Comparison of ENCODE assay signal across 32 cellular contexts in the genomic region with DNA sequence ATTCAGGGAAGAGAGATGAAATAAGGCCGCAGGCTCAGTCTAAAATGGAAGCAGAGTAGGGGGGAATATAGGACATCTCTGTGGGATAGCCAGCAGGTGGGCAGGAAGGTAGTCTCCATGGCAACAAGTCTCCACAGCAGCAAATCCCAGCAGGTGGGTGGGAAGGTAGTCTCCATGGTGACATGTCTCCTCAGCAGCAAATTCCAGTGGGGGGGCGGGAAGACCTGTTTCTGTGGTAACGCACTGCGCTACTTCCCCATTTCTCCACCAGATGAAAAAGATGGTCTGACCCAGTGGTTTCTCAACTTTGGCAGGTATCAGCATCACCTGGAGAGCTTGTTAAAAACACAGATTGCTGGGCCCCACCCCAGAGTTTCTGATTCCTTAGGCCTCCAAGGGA. TPM values are rescaled to one million over a fixed set of nuclear protein-coding genes. Genes with fewer than 3 reads are reported as not detected.
DNase-seq lines count a peak whose midpoint lies in the region; ATAC-seq and TF ChIP-seq lines count a peak whose summit lies in the region.
"Had no signal": no experiment of that assay in that cellular context is flagged by ENCODE, and none has a peak within 500 bp of the region (broad histone marks: within the 10 kb centered on the region; RNA-seq: fewer than 3 reads in every experiment).

No MANE protein-coding gene starts in this region.

- peak; percentile 44; the same call in 1 of the 2 replicates for ATAC-seq in WTC11
- ATAC-seq in left lung = no peak
- no peak for ATAC-seq in SK-N-SH treated with all-trans-retinoic acid at 6 μM for 48 hours
- no peak for ATAC-seq in heart right ventricle
- ATAC-seq: esophagus mucosa; mucosa of descending colon; PC-3; Right ventricle myocardium inferior; sciatic nerve; stimulated activated naive CD8-positive, alpha-beta T cell treated with anti-CD3 and anti-CD28 coated beads, Interleukin-15, amount 100 ng/mL, for 72 hours had no signal

- H3K27me3 ChIP-seq in left lung (no peaks in the 10 kb centered on the region), heart right ventricle (peaks cover 0 to 14% (median 0%) of the 10 kb centered on the region in 7 donors)
- H3K27me3 ChIP-seq: hepatocyte, tibial nerve had no signal

- no peaks in the 10 kb centered on the region for H3K9me3 Mint-ChIP-seq in WTC11
- H3K9me3 Mint-ChIP-seq: activated CD4-positive, alpha-beta T cell treated with anti-CD3 and anti-CD28 coated beads, Interleukin-2, amount 10 ng/mL, durations not matched to agents 7 days and 5 days; CD4-positive, alpha-beta memory T cell; stimulated activated naive CD8-positive, alpha-beta T cell treated with anti-CD3 and anti-CD28 coated beads, Interleukin-15, amount 100 ng/mL, for 72 hours; T-helper 2 cell treated with Interferon-gamma antibody and Interleukin-4, amounts not matched to agents 5 μg/mL and 100 μg/mL, for 36 hours had no signal

- no peaks in the 10 kb centered on the region for H3K36me3 ChIP-seq in left lung
- no peaks in the 10 kb centered on the region for H3K36me3 ChIP-seq in heart right ventricle
- H3K36me3 ChIP-seq: WERI-Rb-1 had no signal

- H3K27ac Mint-ChIP-seq in WTC11 = no peak overlapping the region
- H3K27ac Mint-ChIP-seq: activated CD4-positive, alpha-beta T cell treated with anti-CD3 and anti-CD28 coated beads, Interleukin-2, amount 10 ng/mL, durations not matched to agents 7 days and 5 days; nephron; stimulated activated naive CD8-positive, alpha-beta T cell treated with anti-CD3 and anti-CD28 coated beads, Interleukin-15, amount 100 ng/mL, for 72 hours; T-helper 2 cell treated with Interferon-gamma antibody and Interleukin-4, amounts not matched to agents 5 μg/mL and 100 μg/mL, for 36 hours had no signal

- peak; percentile 3 for DNase-seq in NCI-H1436 (lab: John Stamatoyannopoulos, UW)
- no peak for DNase-seq in NCI-H1436 treated with DMSO at 0.1 percent for 48 hours (lab: John Stamatoyannopoulos, UW)
- DNase-seq in WTC11 (ENCODE audit: low spot score) = peak; percentile 55
- DNase-seq in iPS-NIHi7 (ENCODE audit: extremely low spot score) = peak; percentile 34
- no peak for DNase-seq in activated T-cell treated with anti-CD3 and anti-CD28 coated beads for 4 hours
- DNase-seq in left lung = no peak
- no peak for DNase-seq in heart right ventricle
- DNase-seq: 8988T; activated CD4-positive, alpha-beta T cell treated with anti-CD3 and anti-CD28 coated beads, Interleukin-2, amount 10 ng/mL, durations not matched to agents 7 days and 5 days; activated CD8-positive, alpha-beta memory T cell treated with anti-CD3 and anti-CD28 coated beads, Interleukin-2, amount 50 U/mL, for 4 hours; CD4-positive, alpha-beta memory T cell; effector memory CD4-positive, alpha-beta T cell; foreskin melanocyte; GF-D8; GM23248; MM.1S; mucosa of descending colon; NCI-H1694 treated with DMSO at 0.1 percent for 48 hours; NCI-H226; PC-3; stimulated activated CD4-positive, alpha-beta T cell treated with anti-CD3 and anti-CD28 coated beads, Interleukin-15, amount 100 ng/mL, for 24 hours; stimulated activated naive CD8-positive, alpha-beta T cell treated with anti-CD3 and anti-CD28 coated beads, Interleukin-15, amount 100 ng/mL, for 72 hours; WERI-Rb-1 had no signal

- CTCF ChIA-PET in WTC11 (lab: Charles Lee) = no interaction called here

- WGBS in heart right ventricle, 2 donors = 88 to 98% methylated on average over 4 of the region's 4 CpGs

- no peaks in the 10 kb centered on the region for H3K27me3 Mint-ChIP-seq in WTC11 (ENCODE audit: low read depth)
- H3K27me3 Mint-ChIP-seq: activated CD4-positive, alpha-beta T cell treated with anti-CD3 and anti-CD28 coated beads, Interleukin-2, amount 10 ng/mL, durations not matched to agents 7 days and 5 days; CD4-positive, alpha-beta memory T cell; stimulated activated naive CD8-positive, alpha-beta T cell treated with anti-CD3 and anti-CD28 coated beads, Interleukin-15, amount 100 ng/mL, for 72 hours had no signal

- no peak overlapping the region for H3K27ac ChIP-seq in left lung
- H3K27ac ChIP-seq in heart right ventricle = no peak overlapping the region
- H3K27ac ChIP-seq: GM23248, hepatocyte, tibial nerve, WERI-Rb-1 had no signal

- POLR2A ChIA-PET in WTC11 (lab: Charles Lee) = no interaction called here

- no peaks in the 10 kb centered on the region for H3K36me3 Mint-ChIP-seq in WTC11

- intact Hi-C loops in left lung (cut with DNase I) = no loop called here
- intact Hi-C loops in heart right ventricle (cut with DNase I) = no loop called here

- no peaks in the 10 kb centered on the region for H3K9me3 ChIP-seq in left lung
- H3K9me3 ChIP-seq in heart right ventricle = no peaks in the 10 kb centered on the region
- H3K9me3 ChIP-seq: mucosa of descending colon, tibial nerve had no signal

- TF ChIP-seq CTCF in WTC11 (IDR thresholded peaks at IDR 0.05) (no peak), left lung (IDR thresholded peaks at IDR 0.05) (no peak), heart right ventricle (IDR thresholded peaks at IDR 0.05) (no peak)

- no peak overlapping the region for H3K4me3 Mint-ChIP-seq in WTC11
- H3K4me3 Mint-ChIP-seq: activated CD4-positive, alpha-beta T cell treated with anti-CD3 and anti-CD28 coated beads, Interleukin-2, amount 10 ng/mL, durations not matched to agents 7 days and 5 days; CD4-positive, alpha-beta memory T cell; nephron; stimulated activated naive CD8-positive, alpha-beta T cell treated with anti-CD3 and anti-CD28 coated beads, Interleukin-15, amount 100 ng/mL, for 72 hours; T-helper 2 cell treated with Interferon-gamma antibody and Interleukin-4, amounts not matched to agents 5 μg/mL and 100 μg/mL, for 36 hours had no signal

- H3K4me1 ChIP-seq in left lung = no peaks in the 10 kb centered on the region
- no peaks in the 10 kb centered on the region for H3K4me1 ChIP-seq in heart right ventricle
- H3K4me1 ChIP-seq: tibial nerve had no signal

- peaks cover 6% of the 10 kb centered on the region for H3K4me1 Mint-ChIP-seq in WTC11
- H3K4me1 Mint-ChIP-seq: nephron had no signal

- H3K4me3 ChIP-seq in left lung (no peak overlapping the region), heart right ventricle (no peak overlapping the region)
- H3K4me3 ChIP-seq: GM23248, hepatocyte, mucosa of descending colon, tibial nerve had no signal

TF ChIP-seq in WTC11, 78 proteins besides CTCF, POLR2A, EP300 and RAD21 (continues in another document):
- no peak for TF ChIP-seq NR2C2 (CRISPR knock-in tag; IDR thresholded peaks at IDR 0.05)
- TF ChIP-seq, protein P1, sequence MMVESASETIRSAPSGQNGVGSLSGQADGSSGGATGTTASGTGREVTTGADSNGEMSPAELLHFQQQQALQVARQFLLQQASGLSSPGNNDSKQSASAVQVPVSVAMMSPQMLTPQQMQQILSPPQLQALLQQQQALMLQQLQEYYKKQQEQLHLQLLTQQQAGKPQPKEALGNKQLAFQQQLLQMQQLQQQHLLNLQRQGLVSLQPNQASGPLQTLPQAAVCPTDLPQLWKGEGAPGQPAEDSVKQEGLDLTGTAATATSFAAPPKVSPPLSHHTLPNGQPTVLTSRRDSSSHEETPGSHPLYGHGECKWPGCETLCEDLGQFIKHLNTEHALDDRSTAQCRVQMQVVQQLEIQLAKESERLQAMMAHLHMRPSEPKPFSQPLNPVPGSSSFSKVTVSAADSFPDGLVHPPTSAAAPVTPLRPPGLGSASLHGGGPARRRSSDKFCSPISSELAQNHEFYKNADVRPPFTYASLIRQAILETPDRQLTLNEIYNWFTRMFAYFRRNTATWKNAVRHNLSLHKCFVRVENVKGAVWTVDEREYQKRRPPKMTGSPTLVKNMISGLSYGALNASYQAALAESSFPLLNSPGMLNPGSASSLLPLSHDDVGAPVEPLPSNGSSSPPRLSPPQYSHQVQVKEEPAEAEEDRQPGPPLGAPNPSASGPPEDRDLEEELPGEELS (CRISPR knock-in tag; IDR thresholded peaks at IDR 0.05) = no peak
- TF ChIP-seq, protein P2, sequence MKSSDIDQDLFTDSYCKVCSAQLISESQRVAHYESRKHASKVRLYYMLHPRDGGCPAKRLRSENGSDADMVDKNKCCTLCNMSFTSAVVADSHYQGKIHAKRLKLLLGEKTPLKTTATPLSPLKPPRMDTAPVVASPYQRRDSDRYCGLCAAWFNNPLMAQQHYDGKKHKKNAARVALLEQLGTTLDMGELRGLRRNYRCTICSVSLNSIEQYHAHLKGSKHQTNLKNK (CRISPR knock-in tag; IDR thresholded peaks at IDR 0.05) = no peak

TF ChIP-seq in SK-N-SH treated with all-trans-retinoic acid at 6 μM for 48 hours, 23 proteins besides CTCF, POLR2A, EP300 and RAD21 (continues in another document):
- TF ChIP-seq, protein P3, sequence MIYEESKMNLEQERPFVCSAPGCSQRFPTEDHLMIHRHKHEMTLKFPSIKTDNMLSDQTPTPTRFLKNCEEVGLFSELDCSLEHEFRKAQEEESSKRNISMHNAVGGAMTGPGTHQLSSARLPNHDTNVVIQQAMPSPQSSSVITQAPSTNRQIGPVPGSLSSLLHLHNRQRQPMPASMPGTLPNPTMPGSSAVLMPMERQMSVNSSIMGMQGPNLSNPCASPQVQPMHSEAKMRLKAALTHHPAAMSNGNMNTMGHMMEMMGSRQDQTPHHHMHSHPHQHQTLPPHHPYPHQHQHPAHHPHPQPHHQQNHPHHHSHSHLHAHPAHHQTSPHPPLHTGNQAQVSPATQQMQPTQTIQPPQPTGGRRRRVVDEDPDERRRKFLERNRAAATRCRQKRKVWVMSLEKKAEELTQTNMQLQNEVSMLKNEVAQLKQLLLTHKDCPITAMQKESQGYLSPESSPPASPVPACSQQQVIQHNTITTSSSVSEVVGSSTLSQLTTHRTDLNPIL (CRISPR knock-in tag; IDR thresholded peaks at IDR 0.05; ENCODE audit: low read depth) = no peak
- no peak for TF ChIP-seq CSDC2 (CRISPR knock-in tag; IDR thresholded peaks at IDR 0.05)

RNA-seq across cellular contexts. Expression of a gene that starts 18.4 kb away (rescaled TPM):
- 10.6 to 11.7 TPM (median 10.8 TPM) in 3 replicates for total RNA-seq in WTC11 (2021)
- total RNA-seq in left lung = 1 to 10 TPM; 1.0 to 4.5 TPM
- total RNA-seq in heart right ventricle = under 1 TPM; 0.23 to 0.94 (median 0.55) TPM
- polyA plus RNA-seq in heart right ventricle = under 1 TPM; 0.16 to 0.51 TPM

RNA-seq across cellular contexts. Expression of a gene that starts 44.6 kb away (rescaled TPM):
- total RNA-seq in WTC11 (2021) = 35.6 to 38.4 TPM (median 37.0 TPM) in 3 replicates
- total RNA-seq in left lung = 10 to 100 TPM; 37.0 to 42.7 TPM
- total RNA-seq in heart right ventricle = 10 to 100 TPM; 22.4 to 35.1 (median 28.9) TPM
- polyA plus RNA-seq in heart right ventricle = 10 to 100 TPM in 1 of 2 donors, 1 to 10 TPM in 1; 6.1 to 10.8 TPM

RNA-seq across cellular contexts. Expression of a gene that starts 51.6 kb away (rescaled TPM):
- total RNA-seq in WTC11 (2021) (0.37 to 1.2 TPM (median 0.94 TPM) in 3 replicates), left lung (10 to 100 TPM; 12.0 to 36.0 TPM), heart right ventricle (10 to 100 TPM in 1 of 10 donors, 1 to 10 TPM in 6, under 1 TPM in 3; 0.57 to 15.3 (median 2.0) TPM)
- 1 to 10 TPM; 1.3 to 1.7 TPM for polyA plus RNA-seq in heart right ventricle
- total RNA-seq: GM23248, PC-3 had no signal

RNA-seq across cellular contexts. Expression of a gene that starts 56.5 kb away (rescaled TPM):
- total RNA-seq in WTC11 (2021) (not detected in 3 replicates), left lung (under 1 TPM in 1 of 2 donors, not detected in 1; 0.84 TPM), heart right ventricle (not detected)
- not detected for polyA plus RNA-seq in heart right ventricle
- total RNA-seq: esophagus mucosa, GM23248, hepatocyte, PC-3, posterior vena cava, Right ventricle myocardium inferior, sciatic nerve, tibial nerve had no signal
- polyA plus RNA-seq: GM23248, hepatocyte had no signal

Comparison
In these comparisons a context has a peak if more than half of its experiments do, and no peak if none do; other contexts are left out.
1. DNase-seq: peak in NCI-H1436 (single experiment), WTC11 (single experiment) and iPS-NIHi7 (single experiment); none in NCI-H1436 treated with DMSO at 0.1 percent for 48 hours (single experiment), activated T-cell treated with anti-CD3 and anti-CD28 coated beads for 4 hours (single experiment), left lung (0 of 2) and heart right ventricle (0 of 2).